8 cellular contexts compared by ENCODE assay signal in genomic region chr10:76036410-76036940, GRCh38.
A peak's percentile ranks its signal among the peaks of the same experiment; 100 is the strongest.
DNase-seq lines count a peak whose midpoint lies in the region; ATAC-seq and TF ChIP-seq lines count a peak whose summit lies in the region.

No MANE protein-coding gene starts in this region.

- H3K4me1 ChIP-seq in SJCRH30 (no peaks in the 10 kb centered on the region), hepatocyte (ENCODE audit: insufficient read depth) (peaks cover 27% of the 10 kb centered on the region)

- no peak overlapping the region for H3K27ac ChIP-seq in HL-60 (replicated peaks)
- no peak overlapping the region for H3K27ac ChIP-seq in SJCRH30
- peak overlapping the region; percentile 63 for H3K27ac ChIP-seq in hepatocyte

- H2AFZ ChIP-seq in hepatocyte, result no peak overlapping the region

- peak; percentile 74 for TF ChIP-seq CTCF in HL-60 (IDR thresholded peaks at IDR 0.05; ENCODE audit: insufficient read depth, low read length)
- TF ChIP-seq CTCF in astrocyte of the spinal cord (IDR thresholded peaks at IDR 0.05; ENCODE audit: low read depth, low read length), result peak; percentile 96
- TF ChIP-seq CTCF in hepatocyte (IDR thresholded peaks at IDR 0.05; ENCODE audit: poor library complexity), result peak; percentile 94

- H3K4me2 ChIP-seq in hepatocyte, result peak overlapping the region; percentile 7

- H3K79me2 ChIP-seq in hepatocyte, result no peaks in the 10 kb centered on the region

- no peaks in the 10 kb centered on the region for H4K20me1 ChIP-seq in hepatocyte (ENCODE audit: insufficient read depth, poor library complexity, severe bottlenecking)

- WGBS in hepatocyte (ENCODE audit: low lambda C conversion rate, missing lambda C conversion rate), result 35% methylated on average over 11 of the region's 11 CpGs

- H3K9me3 ChIP-seq in SJCRH30 (replicated peaks) (no peaks in the 10 kb centered on the region; the same call in 1 of the 2 replicates), hepatocyte (ENCODE audit: low read depth) (peaks cover 5% of the 10 kb centered on the region)

- H3K36me3 ChIP-seq in SJCRH30 (no peaks in the 10 kb centered on the region), hepatocyte (replicated peaks; ENCODE audit: insufficient read depth, low read depth) (no peaks in the 10 kb centered on the region)

- in situ Hi-C loops in astrocyte of the spinal cord (cut with HindIII; ENCODE audit: low sequenced_read_pairs), result no loop called here

- DNase-seq in COLO829 (ENCODE audit: low spot score) (peak; percentile 32), HL-60 (ENCODE audit: low read depth in 1 of 2, low spot score in 1 of 2) (peak; percentile 17 to 70), SJCRH30 (peak; percentile 28 to 68), astrocyte of the spinal cord (ENCODE audit: low read depth, low spot score) (peak; percentile 71), hepatocyte (ENCODE audit: low spot score) (peak; percentile 82), skeletal muscle cell (ENCODE audit: low read depth) (peak; percentile 22)

- H3K27me3 ChIP-seq in HL-60 (ENCODE audit: insufficient read depth, poor library complexity, severe bottlenecking) (no peaks in the 10 kb centered on the region), SJCRH30 (no peaks in the 10 kb centered on the region), hepatocyte (no peaks in the 10 kb centered on the region)

- H3K4me3 ChIP-seq in HL-60 (replicated peaks; ENCODE audit: insufficient read depth, low read length), result no peak overlapping the region
- no peak overlapping the region for H3K4me3 ChIP-seq in SJCRH30
- H3K4me3 ChIP-seq in astrocyte of the spinal cord (ENCODE audit: low read depth, low read length), result no peak overlapping the region
- H3K4me3 ChIP-seq in hepatocyte, result no peak overlapping the region
- no peak overlapping the region for H3K4me3 ChIP-seq in skeletal muscle cell (ENCODE audit: low read depth, low read length)

- ATAC-seq in GM19324 (IDR thresholded peaks at IDR 0.05; ENCODE audit: low FRiP score, unreplicated experiment) (peak; percentile 58), HG03095 (IDR thresholded peaks at IDR 0.05; ENCODE audit: unreplicated experiment) (no peak)

- H3K9me2 ChIP-seq in hepatocyte (replicated peaks; ENCODE audit: insufficient read depth), result no peaks in the 10 kb centered on the region

Comparison
In these comparisons a context has a peak if more than half of its experiments do, and no peak if none do; other contexts are left out.
1. DNase-seq: peak in every context shown above with its lines; median percentile 82 in hepatocyte; 71 in astrocyte of the spinal cord; 48 in SJCRH30; 44 in HL-60; 32 in COLO829; 22 in skeletal muscle cell.